Comparison of ENCODE assay signal across 19 cellular contexts in the genomic region with DNA sequence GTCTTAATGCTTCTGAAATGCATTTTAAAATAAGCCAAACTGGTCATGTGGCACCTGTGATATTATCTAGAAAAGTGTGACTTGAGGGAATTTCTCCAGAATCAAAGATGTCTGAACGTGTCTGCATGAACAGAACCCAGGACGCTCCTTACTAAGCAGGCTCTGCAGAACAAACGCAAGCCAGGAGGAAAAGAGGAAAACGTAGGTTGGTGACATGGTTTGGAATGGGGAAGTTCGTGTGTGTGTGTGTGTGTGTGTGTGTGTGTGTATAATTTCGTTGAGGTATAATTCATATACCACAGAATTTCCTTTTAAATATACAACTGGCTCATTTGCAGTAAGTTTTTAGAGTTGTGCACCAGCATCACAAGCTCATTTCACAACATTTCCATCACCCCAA.
DNase-seq lines count a peak whose midpoint lies in the region; ATAC-seq and TF ChIP-seq lines count a peak whose summit lies in the region.
"Had no signal": no experiment of that assay in that cellular context is flagged by ENCODE, and none has a peak within 500 bp of the region (broad histone marks: within the 10 kb centered on the region; RNA-seq: fewer than 3 reads in every experiment).

No MANE protein-coding gene starts in this region.

- TSS peak; percentile 70 for BruUV-seq in Caco-2 (replicated peaks; lab: Mats Ljungman, UMichigan)

- POLR2A ChIA-PET in Caco-2 (lab: Charles Lee): interaction anchor here (1.1 to 1.4 kb wide), 4 partner anchors 35 to 200 kb away, joined by 4 to 7 read pairs (median 4); partner anchors contain the start of gene FOXQ1
- POLR2A ChIA-PET in CD4-positive, alpha-beta memory T cell (lab: Charles Lee; ENCODE audit: partially characterized antibody): no interaction called here

- TF ChIP-seq CTCF in Caco-2 (IDR thresholded peaks at IDR 0.05; ENCODE audit: insufficient read depth in 1 of 2, low read depth in 1 of 2, low read length in 1 of 2, severe bottlenecking in 1 of 2, unreplicated experiment in 1 of 2) (no peak), foreskin keratinocyte (conservative IDR thresholded peaks at IDR 0.05) (no peak), suprapubic skin (IDR thresholded peaks at IDR 0.05) (no peak), vagina (IDR thresholded peaks at IDR 0.05) (no peak)

- ATAC-seq in foreskin keratinocyte: peak; percentile 18
- ATAC-seq: Panc1, Right ventricle myocardium inferior had no signal

- no peak for TF ChIP-seq POLR2A in suprapubic skin (IDR thresholded peaks at IDR 0.05)
- TF ChIP-seq POLR2A in vagina (IDR thresholded peaks at IDR 0.05): no peak

- H3K27ac ChIP-seq in foreskin keratinocyte: no peak overlapping the region
- peak overlapping the region; percentile 39 for H3K27ac ChIP-seq in suprapubic skin
- H3K27ac ChIP-seq in CD4-positive, alpha-beta memory T cell (ENCODE audit: low read depth, low read length): no peak overlapping the region
- H3K27ac ChIP-seq in vagina: no peak overlapping the region
- H3K27ac ChIP-seq: C4-2B, SK-N-MC had no signal

- H3K4me3 ChIP-seq in Caco-2 (ENCODE audit: low read depth, low read length) (peak overlapping the region; percentile 6; the same call in 1 of the 2 replicates), suprapubic skin (no peak overlapping the region), vagina (no peak overlapping the region)
- H3K4me3 ChIP-seq in CD4-positive, alpha-beta memory T cell (ENCODE audit: low read length in 2 of 2): no peak overlapping the region
- H3K4me3 ChIP-seq: SK-N-MC had no signal

- no peaks in the 10 kb centered on the region for H3K27me3 ChIP-seq in Caco-2 (replicated peaks; ENCODE audit: control insufficient read depth, insufficient read depth, low read length)
- H3K27me3 ChIP-seq in foreskin keratinocyte: no peaks in the 10 kb centered on the region
- no peaks in the 10 kb centered on the region for H3K27me3 ChIP-seq in suprapubic skin
- no peaks in the 10 kb centered on the region for H3K27me3 ChIP-seq in CD4-positive, alpha-beta memory T cell (ENCODE audit: insufficient read depth, low read length)
- H3K27me3 ChIP-seq in vagina: no peaks in the 10 kb centered on the region

- H3K36me3 ChIP-seq in Caco-2 (ENCODE audit: control insufficient read depth, insufficient read depth, low read length): no peaks in the 10 kb centered on the region; the same call in 1 of the 2 replicates
- no peaks in the 10 kb centered on the region for H3K36me3 ChIP-seq in suprapubic skin
- H3K36me3 ChIP-seq in CD4-positive, alpha-beta memory T cell (ENCODE audit: insufficient read depth, low read length): no peaks in the 10 kb centered on the region
- H3K36me3 ChIP-seq in vagina: no peaks in the 10 kb centered on the region

- 25% methylated on average over 6 of the region's 6 CpGs for WGBS in suprapubic skin

- H3K9me3 Mint-ChIP-seq in Caco-2 (ENCODE audit: unreplicated experiment): peaks cover 19% of the 10 kb centered on the region
- peaks cover 0 to 13% (median 1%) of the 10 kb centered on the region in 8 donors for H3K9me3 Mint-ChIP-seq in CD4-positive, alpha-beta memory T cell

- CTCF ChIA-PET in Caco-2 (lab: Charles Lee): interaction anchor here (0.8 to 1.5 kb wide), 4 partner anchors 117 to 224 kb away, joined by 3 to 4 read pairs (median 4); no protein-coding TSS in a partner anchor
- CTCF ChIA-PET in CD4-positive, alpha-beta memory T cell (lab: Charles Lee; ENCODE audit: partially characterized antibody): no interaction called here

- peak overlapping the region; percentile 61 for H3K4me3 Mint-ChIP-seq in Caco-2 (ENCODE audit: unreplicated experiment)
- H3K4me3 Mint-ChIP-seq in CD4-positive, alpha-beta memory T cell: no peak overlapping the region
- H3K4me3 Mint-ChIP-seq: H9 had no signal

- no peak for TF ChIP-seq EP300 in suprapubic skin (IDR thresholded peaks at IDR 0.05)

- DNase-seq in Caco-2 (peak in 1 of 2 experiments; percentile 35), SW480 (ENCODE audit: low spot score) (peak; percentile 51), foreskin keratinocyte (no peak), suprapubic skin (ENCODE audit: low spot score in 2 of 2) (no peak), cortex of kidney (lab: John Stamatoyannopoulos, UW) (no peak), vagina (ENCODE audit: extremely low spot score in 2 of 2) (no peak)
- no peak for DNase-seq in CD4-positive, alpha-beta memory T cell
- DNase-seq: COR-L47, DMS53, H9, MV-4-11, NCI-H1417 treated with DMSO at 0.1 percent for 48 hours, NCI-H2081, NCI-H510A treated with DMSO at 0.1 percent for 48 hours, NCI-H82 had no signal

- H3K9me3 ChIP-seq in Caco-2 (no peaks in the 10 kb centered on the region), suprapubic skin (no peaks in the 10 kb centered on the region), vagina (no peaks in the 10 kb centered on the region)
- no peaks in the 10 kb centered on the region for H3K9me3 ChIP-seq in CD4-positive, alpha-beta memory T cell (ENCODE audit: control insufficient read depth in 1 of 2, low read length in 2 of 2)

- no peaks in the 10 kb centered on the region for H3K27me3 Mint-ChIP-seq in Caco-2 (ENCODE audit: insufficient read depth, unreplicated experiment)
- peaks cover 9 to 11% of the 10 kb centered on the region in 2 donors for H3K27me3 Mint-ChIP-seq in CD4-positive, alpha-beta memory T cell

- intact Hi-C loops in Caco-2 (cut with micrococcal nuclease; ENCODE audit: unreplicated experiment): loop anchor here (1.0 to 10.0 kb wide), 3 partner anchors 113 to 224 kb away; partner anchors contain the start of gene FOXQ1
- intact Hi-C loops in CD4-positive, alpha-beta memory T cell (cut with micrococcal nuclease): no loop called here
- intact Hi-C loops in vagina (cut with DNase I): no loop called here

- peak overlapping the region; percentile 83 for H3K27ac Mint-ChIP-seq in Caco-2 (ENCODE audit: unreplicated experiment)
- H3K27ac Mint-ChIP-seq in CD4-positive, alpha-beta memory T cell: no peak overlapping the region
- H3K27ac Mint-ChIP-seq: H9 had no signal

- H3K4me1 Mint-ChIP-seq in Caco-2 (ENCODE audit: low read depth, unreplicated experiment): peaks cover 25% of the 10 kb centered on the region
- no peaks in the 10 kb centered on the region for H3K4me1 Mint-ChIP-seq in CD4-positive, alpha-beta memory T cell
- H3K4me1 Mint-ChIP-seq: H9 had no signal

- no peaks in the 10 kb centered on the region for H3K36me3 Mint-ChIP-seq in Caco-2 (ENCODE audit: insufficient read depth, unreplicated experiment)
- no peaks in the 10 kb centered on the region for H3K36me3 Mint-ChIP-seq in CD4-positive, alpha-beta memory T cell

- H3K4me1 ChIP-seq in Caco-2 (peaks cover 27% of the 10 kb centered on the region), foreskin keratinocyte (peaks cover 4% of the 10 kb centered on the region), suprapubic skin (peaks cover 5% of the 10 kb centered on the region), vagina (peaks cover 19% of the 10 kb centered on the region)
- H3K4me1 ChIP-seq in CD4-positive, alpha-beta memory T cell (ENCODE audit: insufficient read depth, low read length): no peaks in the 10 kb centered on the region
